ENCODE assay signal across 13 cellular contexts in genomic region chr5:72486371-72486770, GRCh38. TPM values are rescaled to one million over a fixed set of nuclear protein-coding genes. Genes with fewer than 3 reads are reported as not detected.
DNase-seq lines count a peak whose midpoint lies in the region; ATAC-seq and TF ChIP-seq lines count a peak whose summit lies in the region.
"Had no signal": no experiment of that assay in that cellular context is flagged by ENCODE, and none has a peak within 500 bp of the region (broad histone marks: within the 10 kb centered on the region; RNA-seq: fewer than 3 reads in every experiment).

No MANE protein-coding gene starts in this region.

- no peaks in the 10 kb centered on the region for H3K27me3 Mint-ChIP-seq in endothelial cell (ENCODE audit: unreplicated experiment)
- peaks cover 0 to 5% of the 10 kb centered on the region in 2 donors for H3K27me3 Mint-ChIP-seq in CD4-positive, alpha-beta memory T cell

- TF ChIP-seq POLR2A in right lobe of liver (IDR thresholded peaks at IDR 0.05), result no peak

- H3K4me2 ChIP-seq in Loucy (ENCODE audit: low read depth, low read length, poor library complexity, severe bottlenecking), result no peak overlapping the region

- H3K9me3 ChIP-seq in Loucy (ENCODE audit: insufficient read depth, low read depth, low read length) (no peaks in the 10 kb centered on the region), right lobe of liver (no peaks in the 10 kb centered on the region)
- no peaks in the 10 kb centered on the region for H3K9me3 ChIP-seq in CD4-positive, alpha-beta memory T cell (ENCODE audit: control insufficient read depth in 1 of 2, low read length in 2 of 2)

- H3K27me3 ChIP-seq in Loucy (ENCODE audit: insufficient read depth, low read length, poor library complexity, severe bottlenecking) (no peaks in the 10 kb centered on the region), right lobe of liver (no peaks in the 10 kb centered on the region)
- H3K27me3 ChIP-seq in CD4-positive, alpha-beta memory T cell (ENCODE audit: insufficient read depth, low read length), result no peaks in the 10 kb centered on the region

- H4K20me1 ChIP-seq in Loucy (ENCODE audit: insufficient read depth, low read length, poor library complexity, severe bottlenecking), result no peaks in the 10 kb centered on the region

- H3K4me3 ChIP-seq in Loucy (ENCODE audit: low read length, poor library complexity, severe bottlenecking), result no peak overlapping the region
- no peak overlapping the region for H3K4me3 ChIP-seq in right lobe of liver
- no peak overlapping the region for H3K4me3 ChIP-seq in CD4-positive, alpha-beta memory T cell (ENCODE audit: low read length in 2 of 2)
- H3K4me3 ChIP-seq: coronary artery had no signal

- CTCF ChIA-PET in CD4-positive, alpha-beta memory T cell (lab: Charles Lee; ENCODE audit: partially characterized antibody), result no interaction called here

- no peak overlapping the region for H3K27ac ChIP-seq in right lobe of liver
- H3K27ac ChIP-seq in CD4-positive, alpha-beta memory T cell (ENCODE audit: low read depth, low read length), result no peak overlapping the region

- no peaks in the 10 kb centered on the region for H3K9me3 Mint-ChIP-seq in endothelial cell (ENCODE audit: unreplicated experiment)
- H3K9me3 Mint-ChIP-seq in CD4-positive, alpha-beta memory T cell, result peaks cover 0 to 4% (median 0%) of the 10 kb centered on the region in 8 donors
- H3K9me3 Mint-ChIP-seq: activated B cell treated with CpG ODN at 0.5 μM for 24 hours had no signal

- intact Hi-C loops in right lobe of liver (cut with DNase I), result no loop called here
- intact Hi-C loops in CD4-positive, alpha-beta memory T cell (cut with micrococcal nuclease), result no loop called here

- no peaks in the 10 kb centered on the region for H3K4me1 ChIP-seq in Loucy (ENCODE audit: insufficient read depth, low read length, poor library complexity, severe bottlenecking)
- no peaks in the 10 kb centered on the region for H3K4me1 ChIP-seq in right lobe of liver
- no peaks in the 10 kb centered on the region for H3K4me1 ChIP-seq in CD4-positive, alpha-beta memory T cell (ENCODE audit: insufficient read depth, low read length)

- peaks cover 35% of the 10 kb centered on the region for H3K36me3 Mint-ChIP-seq in endothelial cell (ENCODE audit: low read depth, unreplicated experiment)
- H3K36me3 Mint-ChIP-seq in CD4-positive, alpha-beta memory T cell, result no peaks in the 10 kb centered on the region

- H3K4me1 Mint-ChIP-seq in endothelial cell (ENCODE audit: unreplicated experiment), result peaks cover 17% of the 10 kb centered on the region
- H3K4me1 Mint-ChIP-seq in CD4-positive, alpha-beta memory T cell, result no peaks in the 10 kb centered on the region
- H3K4me1 Mint-ChIP-seq: activated B cell treated with CpG ODN at 0.5 μM for 24 hours had no signal

- DNase-seq in AG08395 (ENCODE audit: low spot score) (peak; percentile 59), dermis microvascular lymphatic vessel endothelial cell (ENCODE audit: low read depth in 2 of 2) (peak; percentile 79 to 88), right lobe of liver (no peak), endothelial cell (ENCODE audit: low spot score) (no peak), DMS153 treated with DMSO at 0.1 percent for 48 hours (lab: John Stamatoyannopoulos, UW; ENCODE audit: unreplicated experiment) (no peak)
- no peak for DNase-seq in CD4-positive, alpha-beta memory T cell
- DNase-seq: activated B cell treated with CpG ODN at 0.5 μM for 24 hours, MM.1S had no signal

- ATAC-seq in right lobe of liver (peak; percentile 12 to 65 (median 34)), HG03280 (IDR thresholded peaks at IDR 0.05; ENCODE audit: unreplicated experiment) (no peak)
- ATAC-seq: HCT116 had no signal

- H2AFZ ChIP-seq in Loucy (ENCODE audit: low read length), result peak overlapping the region; percentile 85

- H3K9ac ChIP-seq in Loucy (ENCODE audit: low read depth, low read length, poor library complexity, severe bottlenecking), result no peak overlapping the region

- no peak overlapping the region for H3K27ac Mint-ChIP-seq in endothelial cell (ENCODE audit: unreplicated experiment)
- H3K27ac Mint-ChIP-seq in CD4-positive, alpha-beta memory T cell, result no peak overlapping the region
- H3K27ac Mint-ChIP-seq: activated B cell treated with CpG ODN at 0.5 μM for 24 hours had no signal

- no peaks in the 10 kb centered on the region for H3F3A ChIP-seq in Loucy (ENCODE audit: low read depth)

- no peaks in the 10 kb centered on the region for H3K79me2 ChIP-seq in Loucy (ENCODE audit: insufficient read depth, low read length)

- H3K9me2 ChIP-seq in Loucy (replicated peaks; ENCODE audit: low read depth, low read length), result no peaks in the 10 kb centered on the region

- H3K36me3 ChIP-seq in Loucy (ENCODE audit: insufficient read depth, low read length) (no peaks in the 10 kb centered on the region), right lobe of liver (no peaks in the 10 kb centered on the region)
- H3K36me3 ChIP-seq in CD4-positive, alpha-beta memory T cell (ENCODE audit: insufficient read depth, low read length), result no peaks in the 10 kb centered on the region

- H3K4me3 Mint-ChIP-seq in endothelial cell (ENCODE audit: unreplicated experiment), result no peak overlapping the region
- no peak overlapping the region for H3K4me3 Mint-ChIP-seq in CD4-positive, alpha-beta memory T cell
- H3K4me3 Mint-ChIP-seq: activated B cell treated with CpG ODN at 0.5 μM for 24 hours had no signal

- TF ChIP-seq CTCF in Loucy (conservative IDR thresholded peaks at IDR 0.05; ENCODE audit: low read length) (no peak), right lobe of liver (IDR thresholded peaks at IDR 0.05) (no peak), endothelial cell (IDR thresholded peaks at IDR 0.05; ENCODE audit: unreplicated experiment) (no peak)

- POLR2A ChIA-PET in CD4-positive, alpha-beta memory T cell (lab: Charles Lee; ENCODE audit: partially characterized antibody), result no interaction called here

RNA-seq across cellular contexts. Expression of gene ZNF366, which starts 20.8 kb away (rescaled TPM):
- total RNA-seq in dermis microvascular lymphatic vessel endothelial cell, result 1.6 and 1.9 TPM in 2 replicates
- total RNA-seq in right lobe of liver, result 1 to 10 TPM in 3 of 6 experiments, under 1 TPM in 3; 0.77 to 2.3 (median 1.2) TPM
- total RNA-seq in endothelial cell (ENCODE audit: unreplicated experiment), result 23.3 TPM
- under 1 TPM; 0.29 to 0.58 TPM for total RNA-seq in CD4-positive, alpha-beta memory T cell
- polyA plus RNA-seq in CD4-positive, alpha-beta memory T cell, result not detected
- total RNA-seq: activated B cell treated with CpG ODN at 0.5 μM for 24 hours had no signal
- polyA plus RNA-seq: neural cell had no signal

Comparison
In these comparisons a context has a peak if more than half of its experiments do, and no peak if none do; other contexts are left out.
1. DNase-seq: peak in AG08395 (single experiment) and dermis microvascular lymphatic vessel endothelial cell (2 of 2); none in right lobe of liver (0 of 3), endothelial cell (single experiment), DMS153 treated with DMSO at 0.1 percent for 48 hours (single experiment) and CD4-positive, alpha-beta memory T cell (0 of 5).